ENCODE assay signal across 8 cellular contexts in the genomic region with DNA sequence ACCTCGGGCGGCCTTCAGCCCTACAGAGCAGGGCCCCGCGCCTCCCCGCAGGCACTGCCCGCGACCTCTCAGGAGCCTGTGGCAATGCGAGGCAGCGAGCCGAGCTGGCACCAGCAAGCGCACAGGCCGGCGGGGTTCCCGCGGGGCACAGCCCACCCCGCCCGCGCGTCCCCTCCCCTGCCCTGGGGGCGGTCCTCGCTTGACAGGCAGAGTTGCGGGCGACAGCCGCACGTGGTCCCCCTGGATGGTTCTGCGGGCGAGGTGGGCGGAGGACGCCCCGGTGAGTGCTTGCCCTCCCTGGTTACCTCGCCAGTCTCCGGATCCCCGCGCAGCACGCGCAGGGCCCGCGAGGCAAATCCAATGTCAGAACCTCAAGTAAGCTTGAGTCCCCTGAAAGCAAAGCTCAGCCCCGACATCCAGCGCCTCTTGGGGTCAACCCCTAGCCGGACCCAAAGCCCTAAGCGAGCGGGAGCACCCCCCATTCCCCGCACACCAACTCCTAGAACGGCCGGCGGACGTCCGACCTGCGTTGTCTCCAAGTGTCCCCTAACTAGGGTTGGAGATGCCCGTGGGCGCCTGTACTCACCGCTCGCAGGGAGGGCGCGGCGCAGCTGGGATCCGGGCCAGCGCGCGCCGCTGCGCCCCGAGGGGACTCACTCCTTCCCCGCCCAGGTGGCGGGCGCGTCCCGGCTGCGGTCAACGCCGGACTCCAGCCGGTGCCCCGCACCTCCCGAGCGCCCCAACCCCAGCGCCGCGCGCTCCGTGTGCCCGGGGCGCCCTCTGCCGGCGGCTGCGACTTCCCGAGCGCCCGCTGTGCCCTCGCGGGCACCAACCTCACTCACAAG. TPM values are rescaled to one million over a fixed set of nuclear protein-coding genes. Genes with fewer than 3 reads are reported as not detected.
A peak's percentile ranks its signal among the peaks of the same experiment; 100 is the strongest.
DNase-seq lines count a peak whose midpoint lies in the region; ATAC-seq and TF ChIP-seq lines count a peak whose summit lies in the region.

TSS of gene DRD1 (minus strand) at position 123 of the 845 bp plus-strand sequence. CDS start 1,083 bp downstream, outside the sequence.

- H3K36me3 ChIP-seq in transverse colon: no peaks in the 10 kb centered on the region

- intact Hi-C loops in transverse colon (cut with DNase I; ENCODE audit: low total_unique reads): no loop called here

- H3K4me1 ChIP-seq in transverse colon: peaks cover 0 to 10% (median 8%) of the 10 kb centered on the region in 4 donors

- peak; percentile 52 for ATAC-seq in omental fat pad (ENCODE audit: low FRiP score)
- no peak for ATAC-seq in HG02623 (IDR thresholded peaks at IDR 0.05; ENCODE audit: unreplicated experiment)

- no peaks in the 10 kb centered on the region for H3K9me3 ChIP-seq in transverse colon

- in situ Hi-C loops in transverse colon (cut with MboI; ENCODE audit: low pct_ligation_motif_present in 1 of 4, low pct_unique_long_range_greater_than_20kb in 1 of 4, low sequenced_read_pairs in 3 of 4): loop anchor here in 3 of 4 donors (5.0 to 10.0 kb wide), 3 partner anchors 489 to 499 kb away; no protein-coding TSS in a partner anchor

- H3K27ac ChIP-seq in transverse colon: peak within 1 kb of the TSS in 1 of 4 donors; percentile 2

- WGBS in transverse colon (ENCODE audit: low coverage in 1 of 2), 2 donors: 5% methylated on average over 56 of the region's 91 CpGs; no CpG with 5 or more reads in 1 of the 2 donors

- TF ChIP-seq CTCF in fibroblast of mammary gland (conservative IDR thresholded peaks at IDR 0.05; ENCODE audit: control insufficient read depth, insufficient read depth, low read depth, low read length) (no peak), omental fat pad (IDR thresholded peaks at IDR 0.05) (no peak), transverse colon (IDR thresholded peaks at IDR 0.05) (peak in 4 of 5 experiments; percentile 56 to 77 (median 62))

- H3K4me3 ChIP-seq in fibroblast of mammary gland (ENCODE audit: control insufficient read depth, low read depth, low read length) (no peak within 1 kb of the TSS), transverse colon (peak within 1 kb of the TSS in 2 of 4 donors; percentile 26 to 43)

- H3K27me3 ChIP-seq in transverse colon: peaks cover 46% of the 10 kb centered on the region

- TF ChIP-seq EP300 in transverse colon (IDR thresholded peaks at IDR 0.05; ENCODE audit: low read depth): no peak

- DNase-seq in DMS79 treated with DMSO at 0.1 percent for 48 hours (lab: John Stamatoyannopoulos, UW) (peak; percentile 15), DMS79 (lab: John Stamatoyannopoulos, UW) (no peak), NAMALWA (ENCODE audit: low spot score) (peak; percentile 34), fibroblast of mammary gland (ENCODE audit: low read depth) (peak; percentile 15), omental fat pad (ENCODE audit: low spot score) (no peak), transverse colon (peak; percentile 26)
- peak; percentile 76 to 78 for DNase-seq in activated T-cell treated with anti-CD3 and anti-CD28 coated beads, Interleukin-2, amount 50 U/mL, for 48 hours

- TF ChIP-seq POLR2A in transverse colon (IDR thresholded peaks at IDR 0.05): no peak

RNA-seq across cellular contexts. Expression of gene DRD1, which starts in this region (rescaled TPM):
- total RNA-seq in omental fat pad (under 1 TPM in 3 of 4 donors, not detected in 1; 0.13 to 0.96 (median 0.32) TPM), transverse colon (under 1 TPM in 1 of 4 donors, not detected in 3; 0.16 TPM)

Comparison
In these comparisons a context has a peak if more than half of its experiments do, and no peak if none do; other contexts are left out.
1. DNase-seq: peak in DMS79 treated with DMSO at 0.1 percent for 48 hours (single experiment), NAMALWA (single experiment), activated T-cell treated with anti-CD3 and anti-CD28 coated beads, Interleukin-2, amount 50 U/mL, for 48 hours (2 of 2) and fibroblast of mammary gland (single experiment); none in DMS79 (single experiment) and omental fat pad (single experiment).
2. Peak in ATAC-seq in omental fat pad; RNA of the gene not detected or under 1 TPM.
3. Peak in DNase-seq in transverse colon; RNA of the gene not detected or under 1 TPM.
4. CTCF ChIP-seq: peak in transverse colon (4 of 5); none in fibroblast of mammary gland (single experiment) and omental fat pad (0 of 3).